ENCODE assay signal across 2 cellular contexts in genomic region chr6:114361036-114361435, GRCh38.
TF ChIP-seq lines count a peak whose summit lies in the region.

No MANE protein-coding gene starts in this region.

TF ChIP-seq in GM23338, 12 proteins besides CTCF, POLR2A, EP300 and RAD21:
- TF ChIP-seq STAT1 (IDR thresholded peaks at IDR 0.05; ENCODE audit: unreplicated experiment) (no peak), NANOG (IDR thresholded peaks at IDR 0.05; ENCODE audit: borderline replicate concordance) (0 out of 2 replicates have a peak, but pooled peaks have one; percentile 17)

TF ChIP-seq in H1, 55 proteins besides CTCF, POLR2A, EP300 and RAD21:
- TF ChIP-seq POU5F1 (IDR thresholded peaks at IDR 0.05; ENCODE audit: low read depth, low read length) (no peak), TEAD4 (IDR thresholded peaks at IDR 0.05; ENCODE audit: low read depth, low read length) (0 out of 2 replicates have a peak, but pooled peaks have one; percentile 5)
